Comparison of ENCODE assay signal across 25 cellular contexts in the genomic region with DNA sequence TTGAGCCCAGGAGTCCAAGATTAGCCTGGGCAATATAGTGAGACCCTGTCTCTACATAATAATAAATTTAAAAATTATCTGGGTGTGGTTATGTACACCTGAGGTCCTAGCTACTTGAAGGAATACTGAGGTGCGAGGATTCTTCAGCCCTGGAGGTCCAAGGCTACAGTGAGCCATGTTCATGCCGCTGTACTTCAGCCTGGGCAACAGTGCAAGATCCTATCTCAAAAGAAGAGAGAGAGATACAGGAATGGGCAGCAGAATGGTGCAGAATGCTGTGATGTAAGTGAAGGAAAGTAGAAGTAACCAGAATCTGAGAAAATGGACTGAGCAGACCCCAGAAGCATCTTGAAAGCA.
DNase-seq lines count a peak whose midpoint lies in the region; ATAC-seq, FAIRE-seq and TF ChIP-seq lines count a peak whose summit lies in the region.
"Had no signal": no experiment of that assay in that cellular context is flagged by ENCODE, and none has a peak within 500 bp of the region (broad histone marks: within the 10 kb centered on the region; RNA-seq: fewer than 3 reads in every experiment).

No MANE protein-coding gene starts in this region.

- CTCF ChIA-PET in K562 (lab: Yijun Ruan, JAX; ENCODE audit: low intra/inter-chr PET ratio), result no interaction called here

- H3K9ac ChIP-seq in KMS-11, result no peak overlapping the region
- no peak overlapping the region for H3K9ac ChIP-seq in K562 (ENCODE audit: insufficient read depth in 1 of 2, low read depth in 2 of 2, low read length in 2 of 2)
- H3K9ac ChIP-seq: BLaER1 had no signal

- intact Hi-C loops in K562 (cut with micrococcal nuclease), result no loop called here

- POLR2A ChIA-PET in K562 (lab: Yijun Ruan, JAX), result interaction anchor here (0.6 to 0.7 kb wide), 2 partner anchors 10 to 510 kb away, joined by 3 to 5 read pairs; no protein-coding TSS in a partner anchor

- no peaks in the 10 kb centered on the region for H3K36me3 ChIP-seq in KMS-11 (ENCODE audit: insufficient read depth)
- H3K36me3 ChIP-seq in K562 (ENCODE audit: control insufficient read depth, insufficient read depth, low read length), result no peaks in the 10 kb centered on the region
- no peaks in the 10 kb centered on the region for H3K36me3 ChIP-seq in hepatocyte (replicated peaks; ENCODE audit: insufficient read depth, low read depth)
- H3K36me3 ChIP-seq: BE2C, BLaER1 had no signal

- H3K4me3 ChIP-seq in KMS-11 (IDR thresholded peaks at IDR 0.05; ENCODE audit: insufficient read depth, low read depth, low read length) (no peak overlapping the region), K562 (no peak overlapping the region), hepatocyte (no peak overlapping the region)
- H3K4me3 ChIP-seq: BLaER1, GM12878 had no signal

- no peak for TF ChIP-seq CTCF in KMS-11 (conservative IDR thresholded peaks at IDR 0.05; ENCODE audit: low read depth, low read length)
- TF ChIP-seq CTCF in K562 (IDR thresholded peaks at IDR 0.05 in 2 of 3, conservative IDR thresholded peaks at IDR 0.05 in 1 of 3; ENCODE audit: insufficient read depth in 2 of 3, low read depth in 1 of 3, low read length in 3 of 3), result no peak
- no peak for TF ChIP-seq CTCF in hepatocyte (IDR thresholded peaks at IDR 0.05; ENCODE audit: poor library complexity)

- H3K9me2 ChIP-seq in hepatocyte (replicated peaks; ENCODE audit: insufficient read depth), result no peaks in the 10 kb centered on the region

- H4K20me1 ChIP-seq in KMS-11 (ENCODE audit: insufficient read depth) (no peaks in the 10 kb centered on the region), K562 (replicated peaks; ENCODE audit: control insufficient read depth, insufficient read depth, low read length) (no peaks in the 10 kb centered on the region), hepatocyte (ENCODE audit: insufficient read depth, poor library complexity, severe bottlenecking) (no peaks in the 10 kb centered on the region)
- H4K20me1 ChIP-seq: BLaER1 had no signal

- no TSS peak for BruUV-seq in K562 (replicated peaks; lab: Mats Ljungman, UMichigan)

- TF ChIP-seq RAD21 in K562 (CRISPR knock-in tag; conservative IDR thresholded peaks at IDR 0.05 in 1 of 2, IDR thresholded peaks at IDR 0.05 in 1 of 2), result no peak

- DNase-seq in K562 (ENCODE audit: extremely low read depth in 1 of 4, low spot score in 3 of 4) (no peak), hepatocyte (ENCODE audit: low spot score) (no peak), activated T-cell treated with anti-CD3 and anti-CD28 coated beads for 4 hours (no peak), NCI-H2107 treated with DMSO at 0.1 percent for 48 hours (lab: John Stamatoyannopoulos, UW; ENCODE audit: unreplicated experiment) (no peak)
- DNase-seq: 8988T; ACHN; BE2C; C1 segment of cervical spinal cord; CD4-positive, alpha-beta memory T cell; CD4-positive, CD25-positive, alpha-beta regulatory T cell; CD8-positive, alpha-beta memory T cell; COR-L47; DMS 273 treated with DMSO at 0.1 percent for 48 hours; DMS153; DMS53; DMS79; DND-41; EL; GDM1 had no signal

- no peak for TF ChIP-seq EP300 in K562 (IDR thresholded peaks at IDR 0.05; ENCODE audit: low read length)

- H3K79me2 ChIP-seq in KMS-11 (ENCODE audit: insufficient read depth, low read depth) (no peaks in the 10 kb centered on the region), K562 (ENCODE audit: control insufficient read depth, insufficient read depth, low read length) (no peaks in the 10 kb centered on the region), hepatocyte (no peaks in the 10 kb centered on the region)

- FAIRE-seq in K562 (lab: Jason Lieb, UNC), result no peak
- FAIRE-seq: A204.1, GM12878, GM12892, GM18507 had no signal

- H3K27ac ChIP-seq in KMS-11 (peak overlapping the region; percentile 9; the same call in 1 of the 2 replicates), K562 (ENCODE audit: extremely low read depth, low read depth, low read length) (no peak overlapping the region), hepatocyte (no peak overlapping the region)
- H3K27ac ChIP-seq: BLaER1 had no signal

- no peak for ATAC-seq in K562
- ATAC-seq: GM12878 had no signal

- WGBS in K562 (ENCODE audit: insufficient coverage, low coverage, missing lambda C conversion rate), result 0% methylated on average over 2 of the region's 2 CpGs
- WGBS in hepatocyte (ENCODE audit: low lambda C conversion rate, missing lambda C conversion rate), result 93% methylated on average over 2 of the region's 2 CpGs

- in situ Hi-C loops in K562 (cut with MboI), result no loop called here

- peaks cover 59% of the 10 kb centered on the region for H3K4me1 ChIP-seq in KMS-11 (ENCODE audit: low read depth, poor library complexity, severe bottlenecking)
- 0 out of 5 replicates have a peak, but pooled peaks cover 0 to 6% of the 10 kb centered on the region in 2 experiments for H3K4me1 ChIP-seq in K562 (replicated peaks in 1 of 2; ENCODE audit: control insufficient read depth in 2 of 2, insufficient read depth in 2 of 2, low read length in 2 of 2)
- H3K4me1 ChIP-seq in hepatocyte (ENCODE audit: insufficient read depth), result no peaks in the 10 kb centered on the region
- H3K4me1 ChIP-seq: BE2C, BLaER1 had no signal

- H3K27me3 ChIP-seq in KMS-11 (ENCODE audit: insufficient read depth, low read depth) (no peaks in the 10 kb centered on the region), K562 (ENCODE audit: control insufficient read depth in 2 of 2, insufficient read depth in 2 of 2, low read length in 2 of 2) (peaks cover 4 to 34% of the 10 kb centered on the region in 2 experiments; a peak in 3 of 5 replicates), hepatocyte (no peaks in the 10 kb centered on the region)
- H3K27me3 ChIP-seq: BE2C, BLaER1 had no signal

- no peaks in the 10 kb centered on the region for H3K9me3 ChIP-seq in K562 (replicated peaks; ENCODE audit: control insufficient read depth, insufficient read depth, low read depth, low read length)
- H3K9me3 ChIP-seq in hepatocyte (ENCODE audit: low read depth), result no peaks in the 10 kb centered on the region
- H3K9me3 ChIP-seq: BE2C had no signal

- H2AFZ ChIP-seq in KMS-11 (ENCODE audit: low read depth) (no peak overlapping the region), K562 (ENCODE audit: low read depth, low read length) (no peak overlapping the region), hepatocyte (no peak overlapping the region)

- no peak for TF ChIP-seq POLR2A in K562 (conservative IDR thresholded peaks at IDR 0.05)

- H3K4me2 ChIP-seq in KMS-11 (peak overlapping the region; percentile 6; the same call in 1 of the 2 replicates), K562 (ENCODE audit: insufficient read depth, low read length) (no peak overlapping the region), hepatocyte (no peak overlapping the region)
- H3K4me2 ChIP-seq: BLaER1 had no signal

- no peaks in the 10 kb centered on the region for H3K9me1 ChIP-seq in K562 (ENCODE audit: control insufficient read depth, insufficient read depth, low read length)

TF ChIP-seq in K562, 482 proteins besides CTCF, POLR2A, EP300 and RAD21:
- TF ChIP-seq ZNF121 (CRISPR knock-in tag; conservative IDR thresholded peaks at IDR 0.05) (peak; percentile 59), POU5F1 (IDR thresholded peaks at IDR 0.05; ENCODE audit: borderline replicate concordance, low read depth, low read length, partially characterized antibody) (no peak)
